ENCODE assay signal across 15 cellular contexts in the genomic region with DNA sequence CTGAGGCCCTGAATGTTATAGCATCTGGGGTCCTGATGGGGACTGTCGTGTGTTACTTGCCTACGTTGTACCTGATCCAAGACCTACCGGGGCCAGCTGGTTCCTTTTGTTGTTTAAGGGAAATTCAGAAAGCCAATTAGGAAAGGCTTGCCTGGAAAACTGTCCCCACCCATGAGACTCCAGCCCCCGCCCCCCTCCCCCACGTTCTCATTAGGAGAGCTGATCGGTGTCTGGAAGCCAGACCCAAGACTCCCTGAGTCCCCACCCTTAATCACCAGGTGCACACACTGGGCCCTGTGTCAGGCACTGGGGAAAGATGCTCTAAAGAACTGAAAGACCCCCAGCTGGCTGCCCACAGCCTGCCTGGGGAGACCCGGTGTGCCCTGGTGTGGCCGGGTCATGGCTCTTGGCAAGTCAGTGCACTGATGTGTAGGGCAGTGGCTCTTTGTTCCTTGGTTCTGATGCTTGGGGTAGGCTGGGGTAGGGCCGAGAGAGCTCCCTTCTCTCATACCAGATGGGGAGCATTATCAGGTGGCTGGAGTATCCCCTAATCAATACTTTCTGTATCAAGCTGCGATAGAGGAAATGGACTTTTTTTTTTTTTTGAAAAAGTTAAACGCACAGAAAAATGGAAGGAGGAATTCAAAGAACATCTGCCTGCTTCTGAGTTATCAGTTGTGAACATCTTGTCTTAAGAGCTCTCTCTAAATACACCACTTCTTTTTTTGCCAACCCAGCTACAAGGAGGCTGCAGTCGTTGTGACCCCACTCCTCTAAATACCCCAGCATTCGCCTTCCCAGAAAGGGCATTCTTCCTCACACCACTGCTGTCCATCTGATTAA. TPM values are rescaled to one million over a fixed set of nuclear protein-coding genes. Genes with fewer than 3 reads are reported as not detected.
DNase-seq lines count a peak whose midpoint lies in the region; FAIRE-seq and TF ChIP-seq lines count a peak whose summit lies in the region.
"Had no signal": no experiment of that assay in that cellular context is flagged by ENCODE, and none has a peak within 500 bp of the region (broad histone marks: within the 10 kb centered on the region; RNA-seq: fewer than 3 reads in every experiment).

No MANE protein-coding gene starts in this region.

- H3K9me3 ChIP-seq in SK-N-MC (ENCODE audit: low read depth, low read length) (no peaks in the 10 kb centered on the region), left ventricle myocardium inferior (replicated peaks) (no peaks in the 10 kb centered on the region), smooth muscle cell (replicated peaks; ENCODE audit: low read depth) (no peaks in the 10 kb centered on the region)
- H3K9me3 ChIP-seq: BLaER1, pancreas had no signal

- 0 out of 2 replicates have a peak overlapping the region, but pooled peaks have one; percentile 28 for H3K4me3 ChIP-seq in SK-N-MC
- H3K4me3 ChIP-seq in left ventricle myocardium inferior = peak overlapping the region; percentile 29
- H3K4me3 ChIP-seq in smooth muscle cell = no peak overlapping the region
- H3K4me3 ChIP-seq in coronary artery = no peak overlapping the region
- H3K4me3 ChIP-seq: BLaER1, pancreas had no signal

- FAIRE-seq in GM19239 (lab: Jason Lieb, UNC) = no peak
- FAIRE-seq: pancreas had no signal

- no peaks in the 10 kb centered on the region for H4K20me1 ChIP-seq in smooth muscle cell (ENCODE audit: low read depth)
- H4K20me1 ChIP-seq: BLaER1 had no signal

- peak; percentile 59 for DNase-seq in CMK (ENCODE audit: low read depth)
- no peak for DNase-seq in SK-N-MC (ENCODE audit: low read depth, low spot score)
- DNase-seq in left ventricle myocardium inferior = no peak
- DNase-seq in smooth muscle cell (lab: John Stamatoyannopoulos, UW; ENCODE audit: unreplicated experiment) = no peak
- DNase-seq in NOMO-1 treated with DMSO at 0.1 percent for 48 hours (lab: John Stamatoyannopoulos, UW; ENCODE audit: unreplicated experiment) = no peak
- DNase-seq in coronary artery (ENCODE audit: low spot score) = no peak
- no peak for DNase-seq in GM19239 (ENCODE audit: insufficient read length, low spot score)
- DNase-seq in stimulated activated CD4-positive, alpha-beta T cell treated with anti-CD3 and anti-CD28 coated beads, Interleukin-4, amount 100 ng/mL, for 24 hours = no peak
- DNase-seq: activated CD8-positive, alpha-beta memory T cell treated with anti-CD3 and anti-CD28 coated beads, Interleukin-2, amount 50 U/mL, for 4 hours; activated naive CD8-positive, alpha-beta T cell treated with anti-CD3 and anti-CD28 coated beads, Interleukin-2, amount 10 ng/mL, durations not matched to agents 7 days and 5 days; mesendoderm; NCI-H1930; NCI-H748 treated with DMSO at 0.1 percent for 48 hours had no signal

- peaks cover 33% of the 10 kb centered on the region for H3F3A ChIP-seq in smooth muscle cell (ENCODE audit: low read depth)

- TF ChIP-seq CTCF in left ventricle myocardium inferior (IDR thresholded peaks at IDR 0.05; ENCODE audit: borderline replicate concordance) = no peak
- no peak for TF ChIP-seq CTCF in smooth muscle cell (IDR thresholded peaks at IDR 0.05; ENCODE audit: borderline replicate concordance, insufficient read depth, poor library complexity, severe bottlenecking)
- TF ChIP-seq CTCF in coronary artery (IDR thresholded peaks at IDR 0.05) = no peak

- H3K36me3 ChIP-seq in SK-N-MC (ENCODE audit: insufficient read depth, low read length) (no peaks in the 10 kb centered on the region), left ventricle myocardium inferior (no peaks in the 10 kb centered on the region), smooth muscle cell (ENCODE audit: low read depth) (no peaks in the 10 kb centered on the region)
- H3K36me3 ChIP-seq: BLaER1, pancreas had no signal

- intact Hi-C loops in left ventricle myocardium inferior (cut with micrococcal nuclease) = no loop called here

- H3K9ac ChIP-seq in SK-N-MC (ENCODE audit: insufficient read length) (no peak overlapping the region), smooth muscle cell (ENCODE audit: low read depth) (no peak overlapping the region)
- H3K9ac ChIP-seq: BLaER1 had no signal

- H3K4me2 ChIP-seq in smooth muscle cell = peak overlapping the region; percentile 58
- H3K4me2 ChIP-seq: BLaER1 had no signal

- H3K27ac ChIP-seq in SK-N-MC (peak overlapping the region; percentile 50), left ventricle myocardium inferior (replicated peaks) (peak overlapping the region; percentile 91), smooth muscle cell (ENCODE audit: low read depth) (peak overlapping the region; percentile 97), coronary artery (peak overlapping the region in 1 of 2 donors; percentile 66)
- H3K27ac ChIP-seq: BLaER1 had no signal

- H2AFZ ChIP-seq in smooth muscle cell (ENCODE audit: low read depth) = no peak overlapping the region

- 63% methylated on average over 12 of the region's 13 CpGs for WGBS in smooth muscle cell (ENCODE audit: low lambda C conversion rate)

- H3K27me3 ChIP-seq in left ventricle myocardium inferior (ENCODE audit: low read depth) (no peaks in the 10 kb centered on the region), smooth muscle cell (ENCODE audit: low read depth) (no peaks in the 10 kb centered on the region)
- H3K27me3 ChIP-seq: BLaER1, pancreas had no signal

- H3K4me1 ChIP-seq in left ventricle myocardium inferior = peaks cover 81% of the 10 kb centered on the region
- H3K4me1 ChIP-seq in smooth muscle cell (ENCODE audit: low read depth) = peaks cover 29% of the 10 kb centered on the region

- H3K79me2 ChIP-seq in smooth muscle cell (ENCODE audit: low read depth) = peaks cover 64% of the 10 kb centered on the region

RNA-seq across cellular contexts. Expression of gene TSPAN15, which starts 16.9 kb away (rescaled TPM):
- total RNA-seq in left ventricle myocardium inferior = 6.8 TPM
- total RNA-seq in smooth muscle cell = 113 and 145 TPM in 2 replicates
- 144 and 249 TPM in 2 replicates for polyA plus RNA-seq in smooth muscle cell

RNA-seq across cellular contexts. Expression of gene TACR2, which starts 51.4 kb away (rescaled TPM):
- total RNA-seq in left ventricle myocardium inferior (not detected), smooth muscle cell (not detected in 2 replicates)
- polyA plus RNA-seq in smooth muscle cell = 0.13 and 0.43 TPM in 2 replicates
- total RNA-seq: activated naive CD8-positive, alpha-beta T cell treated with anti-CD3 and anti-CD28 coated beads, Interleukin-2, amount 10 ng/mL, durations not matched to agents 7 days and 5 days had no signal

Comparison
In these comparisons a context has a peak if more than half of its experiments do, and no peak if none do; other contexts are left out.
1. H3K4me3 ChIP-seq: peak in SK-N-MC (single experiment) and left ventricle myocardium inferior (single experiment); none in smooth muscle cell (single experiment) and coronary artery (single experiment).
2. RNA of gene TSPAN15, which starts 16.9 kb away (total RNA-seq): 113 to 145 TPM in smooth muscle cell; 6.8 TPM in left ventricle myocardium inferior (single experiment); every median in the first group is over 10 times any median in the second.